Comparison of ENCODE assay signal across 33 cellular contexts in the genomic region with DNA sequence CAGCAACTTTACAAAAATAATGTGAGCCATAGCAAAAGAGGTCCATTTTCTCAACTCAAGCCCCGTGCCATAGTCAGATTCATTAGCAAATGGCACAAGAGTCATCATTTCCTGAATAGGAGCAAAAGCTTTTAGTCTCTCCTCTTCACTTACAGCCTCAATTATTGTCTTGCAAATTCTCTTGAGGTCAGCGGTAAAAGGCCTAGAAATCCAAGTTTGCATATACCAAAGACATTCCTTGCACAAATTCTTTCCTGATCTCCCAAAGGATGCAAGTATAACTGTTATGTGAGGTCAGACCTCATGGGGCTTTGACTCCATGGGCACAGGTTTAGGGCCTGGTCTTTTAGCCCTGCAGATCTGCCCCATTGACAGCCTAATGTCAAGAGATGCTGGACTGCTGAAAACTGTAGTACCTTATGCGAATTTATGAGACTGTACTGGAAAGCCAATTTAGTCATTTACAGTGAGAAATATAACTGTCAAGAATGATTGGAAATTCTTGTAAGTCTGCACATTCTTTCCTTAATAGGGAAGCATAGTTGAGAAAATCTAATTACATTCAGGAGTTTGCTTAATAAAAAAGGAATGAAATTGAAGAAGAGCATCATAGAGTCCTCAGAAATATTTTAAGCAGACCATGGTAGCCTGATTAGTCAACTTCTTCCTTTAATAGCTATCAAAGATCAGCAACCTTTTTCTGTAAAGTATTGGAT. TPM values are rescaled to one million over a fixed set of nuclear protein-coding genes. Genes with fewer than 3 reads are reported as not detected.
A peak's percentile ranks its signal among the peaks of the same experiment; 100 is the strongest.
DNase-seq lines count a peak whose midpoint lies in the region; ATAC-seq and TF ChIP-seq lines count a peak whose summit lies in the region.
"Had no signal": no experiment of that assay in that cellular context is flagged by ENCODE, and none has a peak within 500 bp of the region (broad histone marks: within the 10 kb centered on the region; RNA-seq: fewer than 3 reads in every experiment).

No MANE protein-coding gene starts in this region.

- H3K36me3 Mint-ChIP-seq in HFFc6 (ENCODE audit: low read depth): peaks cover 13% of the 10 kb centered on the region
- peaks cover 6% of the 10 kb centered on the region for H3K36me3 Mint-ChIP-seq in mesothelial cell of epicardium

- TF ChIP-seq CTCF in BJ (IDR thresholded peaks at IDR 0.05; ENCODE audit: insufficient read depth, low read depth, low read length) (no peak), HFFc6 (IDR thresholded peaks at IDR 0.05) (no peak), choroid plexus epithelial cell (conservative IDR thresholded peaks at IDR 0.05; ENCODE audit: low read depth, low read length) (no peak), mesothelial cell of epicardium (IDR thresholded peaks at IDR 0.05; ENCODE audit: unreplicated experiment) (no peak), testis (IDR thresholded peaks at IDR 0.05) (no peak)

- H3K4me1 Mint-ChIP-seq in HFFc6 (ENCODE audit: low read depth) (peaks cover 21% of the 10 kb centered on the region), mesothelial cell of epicardium (peaks cover 39% of the 10 kb centered on the region)
- H3K4me1 Mint-ChIP-seq: activated CD4-positive, alpha-beta T cell treated with anti-CD3 and anti-CD28 coated beads for 36 hours; activated T-helper 17 cell treated with anti-CD3 and anti-CD28 coated beads, Interleukin-2, amount 50 U/mL, for 72 hours had no signal

- H3K4me3 ChIP-seq in BJ (ENCODE audit: low read depth, low read length) (no peak overlapping the region), choroid plexus epithelial cell (ENCODE audit: low read depth, low read length) (no peak overlapping the region), testis (no peak overlapping the region)
- H3K4me3 ChIP-seq: breast epithelium, heart left ventricle, psoas muscle, sigmoid colon, SJSA1, stomach, thyroid gland, uterus had no signal

- no peak overlapping the region for H3K27ac ChIP-seq in testis
- H3K27ac ChIP-seq: breast epithelium, heart left ventricle, psoas muscle, sigmoid colon, SJSA1, stomach, thyroid gland, uterus had no signal

- H3K27me3 ChIP-seq in BJ (ENCODE audit: control insufficient read depth, insufficient read depth, low read length) (no peaks in the 10 kb centered on the region), testis (no peaks in the 10 kb centered on the region)
- H3K27me3 ChIP-seq: breast epithelium, heart left ventricle, sigmoid colon, SJSA1, stomach, thyroid gland, uterus had no signal

- H3K27ac Mint-ChIP-seq in HFFc6 (peak overlapping the region; percentile 56), mesothelial cell of epicardium (peak overlapping the region; percentile 98)
- H3K27ac Mint-ChIP-seq: activated CD4-positive, alpha-beta T cell treated with anti-CD3 and anti-CD28 coated beads for 36 hours; activated CD8-positive, alpha-beta T cell treated with anti-CD3 and anti-CD28 coated beads, Interleukin-2, amount 10 ng/mL, durations not matched to agents 7 days and 5 days; activated naive CD4-positive, alpha-beta T cell treated with anti-CD3 and anti-CD28 coated beads, Interleukin-2, amount 50 U/mL, for 24 hours; activated T-helper 17 cell treated with anti-CD3 and anti-CD28 coated beads, Interleukin-2, amount 50 U/mL, for 72 hours; naive thymus-derived CD4-positive, alpha-beta T cell had no signal

- intact Hi-C loops in posterior cingulate gyrus (cut with DNase I) (no loop called here), testis (cut with DNase I; ENCODE audit: low total_unique reads) (no loop called here)

- no peak for TF ChIP-seq POLR2A in erythroblast (IDR thresholded peaks at IDR 0.05; ENCODE audit: low read length)
- TF ChIP-seq POLR2A in testis (IDR thresholded peaks at IDR 0.05): no peak

- H3K9me3 ChIP-seq in testis: no peaks in the 10 kb centered on the region
- H3K9me3 ChIP-seq: BE2C, psoas muscle, thyroid gland, uterus had no signal

- H3K4me3 Mint-ChIP-seq in HFFc6: peak overlapping the region; percentile 10; the same call in 1 of the 2 replicates
- H3K4me3 Mint-ChIP-seq in mesothelial cell of epicardium: no peak overlapping the region
- H3K4me3 Mint-ChIP-seq: activated CD4-positive, alpha-beta T cell treated with anti-CD3 and anti-CD28 coated beads for 36 hours; activated CD8-positive, alpha-beta T cell treated with anti-CD3 and anti-CD28 coated beads, Interleukin-2, amount 10 ng/mL, durations not matched to agents 7 days and 5 days; activated naive CD4-positive, alpha-beta T cell treated with anti-CD3 and anti-CD28 coated beads, Interleukin-2, amount 50 U/mL, for 24 hours; activated T-helper 17 cell treated with anti-CD3 and anti-CD28 coated beads, Interleukin-2, amount 50 U/mL, for 72 hours; naive thymus-derived CD4-positive, alpha-beta T cell had no signal

- H3K36me3 ChIP-seq in BJ (ENCODE audit: control insufficient read depth, insufficient read depth, low read length): no peaks in the 10 kb centered on the region
- no peaks in the 10 kb centered on the region for H3K36me3 ChIP-seq in testis (ENCODE audit: low read depth, missing control alignments)
- H3K36me3 ChIP-seq: BE2C, breast epithelium, heart left ventricle, sigmoid colon, SJSA1, stomach, thyroid gland, uterus had no signal

- H3K27me3 Mint-ChIP-seq in HFFc6 (ENCODE audit: insufficient read depth): no peaks in the 10 kb centered on the region; the same call in 1 of the 2 replicates
- no peaks in the 10 kb centered on the region for H3K27me3 Mint-ChIP-seq in mesothelial cell of epicardium (ENCODE audit: low read depth)
- H3K27me3 Mint-ChIP-seq: activated CD4-positive, alpha-beta T cell treated with anti-CD3 and anti-CD28 coated beads for 36 hours; activated naive CD4-positive, alpha-beta T cell treated with anti-CD3 and anti-CD28 coated beads, Interleukin-2, amount 50 U/mL, for 24 hours had no signal

- peaks cover 16% of the 10 kb centered on the region for H3K9me3 Mint-ChIP-seq in HFFc6
- H3K9me3 Mint-ChIP-seq in mesothelial cell of epicardium: peaks cover 16% of the 10 kb centered on the region
- H3K9me3 Mint-ChIP-seq: activated T-helper 17 cell treated with anti-CD3 and anti-CD28 coated beads, Interleukin-2, amount 50 U/mL, for 72 hours had no signal

- H3K4me1 ChIP-seq in testis: no peaks in the 10 kb centered on the region
- H3K4me1 ChIP-seq: BE2C, breast epithelium, heart left ventricle, psoas muscle, sigmoid colon, SJSA1, thyroid gland, uterus had no signal

- POLR2A ChIA-PET in BJ (lab: Charles Lee): no interaction called here

- DNase-seq in BJ (ENCODE audit: low read depth) (peak; percentile 56), HFFc6 (no peak), choroid plexus epithelial cell (ENCODE audit: low read depth) (peak; percentile 8), mesothelial cell of epicardium (ENCODE audit: low spot score in 2 of 2, unreplicated experiment in 2 of 2) (no peak), erythroblast (lab: John Stamatoyannopoulos, UW) (no peak), posterior cingulate gyrus (no peak), testis (no peak)
- DNase-seq: activated CD4-positive, alpha-beta T cell treated with anti-CD3 and anti-CD28 coated beads for 36 hours; activated CD8-positive, alpha-beta T cell treated with anti-CD3 and anti-CD28 coated beads, Interleukin-2, amount 10 ng/mL, durations not matched to agents 7 days and 5 days; amniotic stem cell; BE2C; DMS 273 treated with DMSO at 0.1 percent for 48 hours; effector memory CD4-positive, alpha-beta T cell; heart left ventricle; kidney; naive thymus-derived CD4-positive, alpha-beta T cell; NCI-H1092; NCI-H1694; NCI-H2171; NCI-H510A; psoas muscle; RPMI8226; sigmoid colon; stimulated activated CD4-positive, alpha-beta T cell treated with anti-CD3 and anti-CD28 coated beads, Interleukin-4, amount 100 ng/mL, for 1 hour; stomach; T-helper 2 cell; thyroid gland; uterus had no signal

- 76 to 81% methylated on average over 3 of the region's 3 CpGs for WGBS in testis, 2 donors

- CTCF ChIA-PET in BJ (lab: Yijun Ruan, JAX): interaction anchor here (0.6 to 1.2 kb wide), 3 partner anchors 12 to 139 kb away, joined by 3 to 5 read pairs (median 3); no protein-coding TSS in a partner anchor

- ATAC-seq in GM21529 (IDR thresholded peaks at IDR 0.05; ENCODE audit: unreplicated experiment): no peak
- ATAC-seq: activated CD4-positive, alpha-beta T cell treated with anti-CD3 and anti-CD28 coated beads for 36 hours; activated CD8-positive, alpha-beta T cell treated with anti-CD3 and anti-CD28 coated beads, Interleukin-2, amount 10 ng/mL, durations not matched to agents 7 days and 5 days; activated T-helper 17 cell treated with anti-CD3 and anti-CD28 coated beads, Interleukin-2, amount 50 U/mL, for 72 hours; heart left ventricle; naive thymus-derived CD4-positive, alpha-beta T cell; psoas muscle had no signal

RNA-seq across cellular contexts. Expression of a gene that starts 45.4 kb away (rescaled TPM):
- 3.7 and 10.1 TPM in 2 replicates for polyA plus RNA-seq in BJ (2011; rRNA removed)
- 5.1 and 6.5 TPM in 2 replicates for polyA minus RNA-seq in BJ (2011; rRNA and poly(A)+ RNA removed)
- 10 to 100 TPM in 1 of 6 experiments, 1 to 10 TPM in 5; 4.4 to 11.0 (median 5.4) TPM for total RNA-seq in HFFc6 (2021; fragmentation: NEBNext Ultra II Directional; extraction: Animal tissue kit (Norgen Biotek cat#: 25700))
- total RNA-seq in mesothelial cell of epicardium: 1.7 to 1.9 TPM (median 1.8 TPM) in 3 replicates
- 1 to 10 TPM; 1.8 to 2.7 TPM for total RNA-seq in testis
- polyA plus RNA-seq in testis (ENCODE audit: insufficient read depth, low read depth, low replicate concordance): 2.8 TPM

Comparison
In these comparisons a context has a peak if more than half of its experiments do, and no peak if none do; other contexts are left out.
1. DNase-seq: peak in BJ (single experiment) and choroid plexus epithelial cell (single experiment); none in HFFc6 (single experiment), mesothelial cell of epicardium (0 of 2), erythroblast (0 of 2), posterior cingulate gyrus (0 of 10) and testis (single experiment).